Comparison of ENCODE assay signal across 25 cellular contexts in the genomic region with DNA sequence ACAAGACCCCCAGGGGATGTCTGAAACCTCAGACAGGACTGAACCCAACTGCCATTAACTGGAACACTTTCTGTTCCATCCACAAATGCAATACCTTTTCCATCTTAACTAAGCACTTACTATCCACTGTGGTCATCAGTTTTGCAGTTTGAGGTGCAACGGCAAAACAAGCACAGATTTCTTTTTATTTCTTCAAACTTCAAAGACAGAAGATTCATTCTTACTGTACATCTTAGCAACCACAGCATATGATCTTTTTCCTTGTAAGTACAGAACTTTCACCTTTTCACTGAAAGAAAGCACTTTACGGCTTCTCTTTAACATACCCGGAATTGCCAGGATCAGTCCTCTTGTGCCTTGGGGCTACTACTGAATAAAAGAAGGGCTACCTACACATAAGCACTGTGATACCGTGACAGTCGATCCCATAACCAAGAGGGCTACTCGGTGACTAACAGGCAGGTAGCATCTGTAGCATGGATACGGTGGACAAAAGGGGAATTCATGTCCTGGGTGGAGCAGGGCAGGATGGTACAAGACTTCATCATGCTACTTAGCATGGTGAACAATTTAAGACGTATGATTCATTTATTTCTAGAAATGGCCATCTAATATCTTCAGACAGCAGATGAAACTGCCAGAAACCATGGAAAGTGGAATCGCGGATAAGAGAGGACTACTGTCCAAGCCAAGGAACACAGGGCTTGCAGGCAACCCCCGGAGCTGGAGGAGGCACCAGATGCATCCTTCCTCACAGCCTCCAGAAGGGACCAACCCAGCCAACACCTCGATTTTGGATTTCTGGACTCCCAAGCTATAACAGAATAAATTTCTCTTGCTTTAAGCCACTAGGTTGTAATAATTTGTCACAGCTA. TPM values are rescaled to one million over a fixed set of nuclear protein-coding genes. Genes with fewer than 3 reads are reported as not detected.
A peak's percentile ranks its signal among the peaks of the same experiment; 100 is the strongest.
DNase-seq lines count a peak whose midpoint lies in the region; ATAC-seq and TF ChIP-seq lines count a peak whose summit lies in the region.
"Had no signal": no experiment of that assay in that cellular context is flagged by ENCODE, and none has a peak within 500 bp of the region (broad histone marks: within the 10 kb centered on the region; RNA-seq: fewer than 3 reads in every experiment).

No MANE protein-coding gene starts in this region.

- no peak for ATAC-seq in HG03571 (IDR thresholded peaks at IDR 0.05; ENCODE audit: unreplicated experiment)
- ATAC-seq: SK-N-SH treated with all-trans-retinoic acid at 6 μM for 48 hours had no signal

- intact Hi-C loops in ascending aorta (cut with DNase I) = no loop called here

- peak overlapping the region; percentile 56 for H3K4me3 ChIP-seq in BLaER1
- H3K4me3 ChIP-seq in ascending aorta = no peak overlapping the region
- no peak overlapping the region for H3K4me3 ChIP-seq in epithelial cell of esophagus (ENCODE audit: low read length)
- no peak overlapping the region for H3K4me3 ChIP-seq in endodermal cell (ENCODE audit: low read length)
- H3K4me3 ChIP-seq: GM23248, PC-9 had no signal

- H4K20me1 ChIP-seq in BLaER1 = peaks cover 11% of the 10 kb centered on the region; the same call in 1 of the 2 replicates

- H3K9me3 ChIP-seq in BLaER1 = no peaks in the 10 kb centered on the region
- H3K9me3 ChIP-seq in KOPT-K1 (ENCODE audit: insufficient read depth, low read length, poor library complexity, severe bottlenecking) = no peaks in the 10 kb centered on the region
- no peaks in the 10 kb centered on the region for H3K9me3 ChIP-seq in ascending aorta
- H3K9me3 ChIP-seq in endodermal cell (ENCODE audit: control insufficient read depth, low read length) = no peaks in the 10 kb centered on the region
- H3K9me3 ChIP-seq: BE2C had no signal

- H3K27ac ChIP-seq in BLaER1 (peak overlapping the region; percentile 96), KOPT-K1 (ENCODE audit: low read depth, low read length, poor library complexity, severe bottlenecking) (peak overlapping the region; percentile 98), ascending aorta (peak overlapping the region; percentile 60 to 70), endodermal cell (ENCODE audit: low read depth, low read length) (no peak overlapping the region)
- H3K27ac ChIP-seq: GM23248, PC-9 had no signal

- H3K9ac ChIP-seq in BLaER1 (peak overlapping the region; percentile 84), endodermal cell (ENCODE audit: extremely low read depth, low read length, poor library complexity, severe bottlenecking) (no peak overlapping the region)
- H3K9ac ChIP-seq: GM23248 had no signal

- no peak for TF ChIP-seq CTCF in ascending aorta (IDR thresholded peaks at IDR 0.05)
- no peak for TF ChIP-seq CTCF in epithelial cell of esophagus (IDR thresholded peaks at IDR 0.05; ENCODE audit: insufficient read depth, low read depth, low read length, missing control alignments)
- TF ChIP-seq CTCF in endodermal cell (conservative IDR thresholded peaks at IDR 0.05) = no peak

- peaks cover 3% of the 10 kb centered on the region for H3K4me1 Mint-ChIP-seq in endodermal cell

- H3K4me2 ChIP-seq in BLaER1 = peak overlapping the region; percentile 92
- H3K4me2 ChIP-seq: PC-9 had no signal

- H3K9me3 Mint-ChIP-seq in endodermal cell = no peaks in the 10 kb centered on the region
- H3K9me3 Mint-ChIP-seq: CD4-positive, alpha-beta T cell had no signal

- no peak overlapping the region for H3K27ac Mint-ChIP-seq in endodermal cell
- H3K27ac Mint-ChIP-seq: CD4-positive, alpha-beta T cell had no signal

- H3K27me3 ChIP-seq in BLaER1 (no peaks in the 10 kb centered on the region), ascending aorta (no peaks in the 10 kb centered on the region), endodermal cell (ENCODE audit: control insufficient read depth, insufficient read depth, low read length, poor library complexity, severe bottlenecking) (no peaks in the 10 kb centered on the region)
- H3K27me3 ChIP-seq: BE2C had no signal

- no peaks in the 10 kb centered on the region for H3K27me3 Mint-ChIP-seq in endodermal cell (ENCODE audit: insufficient read depth)

- H3K4me1 ChIP-seq in BLaER1 (peaks cover 100% of the 10 kb centered on the region), ascending aorta (peaks cover 6 to 38% of the 10 kb centered on the region in 2 donors), endodermal cell (ENCODE audit: control insufficient read depth, insufficient read depth, low read length) (no peaks in the 10 kb centered on the region)
- H3K4me1 ChIP-seq: BE2C had no signal

- H3K36me3 Mint-ChIP-seq in endodermal cell (ENCODE audit: low read depth) = no peaks in the 10 kb centered on the region

- WGBS in endodermal cell (ENCODE audit: insufficient coverage in 1 of 2, insufficient read length in 1 of 2), 2 experiments = 86 to 93% methylated on average over 8 to 12 of the region's 12 CpGs

- DNase-seq in ascending aorta (ENCODE audit: low spot score in 2 of 2) (no peak), epithelial cell of esophagus (ENCODE audit: low read depth) (peak; percentile 99), endodermal cell (no peak), T1000 (lab: John Stamatoyannopoulos, UW) (no peak)
- DNase-seq in effector CD4-positive, alpha-beta T cell = no peak
- DNase-seq: BE2C; CD4-positive, alpha-beta T cell; COR-L47; DMS79 treated with DMSO at 0.1 percent for 48 hours; GM23248; HCEC 1CT; IMR-90; Karpas-422; MM.1S; NCI-H1092; NCI-H1436 treated with DMSO at 0.1 percent for 48 hours; NCI-H2029; NCI-H226; NCI-H510A treated with DMSO at 0.1 percent for 48 hours; NCI-H748 treated with DMSO at 0.1 percent for 48 hours; PC-9 had no signal

- H3K4me3 Mint-ChIP-seq in endodermal cell = no peak overlapping the region
- H3K4me3 Mint-ChIP-seq: CD4-positive, alpha-beta T cell had no signal

- H3K36me3 ChIP-seq in BLaER1 (peaks cover 9% of the 10 kb centered on the region; the same call in 1 of the 2 replicates), KOPT-K1 (ENCODE audit: insufficient read depth, low read length) (no peaks in the 10 kb centered on the region), ascending aorta (no peaks in the 10 kb centered on the region), endodermal cell (ENCODE audit: control insufficient read depth, insufficient read depth, low read length) (no peaks in the 10 kb centered on the region)
- H3K36me3 ChIP-seq: BE2C had no signal

RNA-seq across cellular contexts. Expression of a gene that starts 18.4 kb away (rescaled TPM):
- total RNA-seq in ascending aorta (28.5 TPM), endodermal cell (not detected)
- polyA plus RNA-seq in endodermal cell (2013, experiment 1 of 2) = 0.75 TPM
- 0.91 TPM for polyA plus RNA-seq in endodermal cell (2013, experiment 2 of 2)
- total RNA-seq: CD4-positive, alpha-beta T cell; IMR-90; PC-9 had no signal
- polyA plus RNA-seq: IMR-90 had no signal

Comparison
In these comparisons a context has a peak if more than half of its experiments do, and no peak if none do; other contexts are left out.
1. RNA of a gene that starts 18.4 kb away (total RNA-seq): 28.5 TPM in ascending aorta (single experiment); not detected in endodermal cell; every median in the first group is over 10 times any median in the second.